2 cellular contexts compared by ENCODE assay signal in the genomic region with DNA sequence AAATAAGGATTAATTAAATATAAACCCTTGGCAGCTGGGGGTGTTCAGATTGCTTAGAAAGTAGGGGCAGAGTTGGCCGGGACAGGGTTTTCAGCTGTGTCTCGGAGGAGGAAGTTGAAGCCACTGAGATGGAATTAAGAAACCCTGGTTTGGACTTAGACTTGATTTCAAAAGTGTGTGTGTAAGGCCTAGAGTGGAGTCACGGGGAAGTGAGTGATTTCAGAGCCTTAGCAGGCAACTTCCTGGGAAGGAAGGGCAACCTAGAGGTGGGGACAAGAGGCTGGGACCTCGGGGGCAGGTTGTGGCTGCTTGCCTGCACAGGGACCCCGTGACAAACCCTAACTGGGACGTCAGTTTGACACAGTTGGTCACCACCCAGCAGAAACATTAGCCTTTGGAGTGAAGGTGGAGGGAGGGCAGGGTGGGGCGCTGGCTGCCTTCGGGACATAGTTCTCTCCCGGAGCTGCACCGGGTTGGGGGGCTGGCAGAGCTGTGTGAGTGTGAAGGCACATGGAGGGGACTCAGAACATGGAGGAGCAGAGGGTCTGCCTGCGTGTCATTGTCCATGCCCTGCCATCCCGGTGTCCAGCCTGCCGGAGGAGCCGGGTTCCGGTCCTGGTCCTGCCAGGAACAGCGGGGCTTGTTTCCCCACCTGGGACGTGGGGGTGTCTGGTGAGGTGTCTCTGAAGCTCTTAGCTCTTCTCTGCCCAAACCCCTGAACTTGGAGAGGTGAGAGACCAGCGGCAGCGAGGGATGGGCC.
TF ChIP-seq lines count a peak whose summit lies in the region.

No MANE protein-coding gene starts in this region.

TF ChIP-seq in GM12878, 131 proteins besides CTCF, POLR2A, EP300 and RAD21:
- TF ChIP-seq SRF (IDR thresholded peaks at IDR 0.05; ENCODE audit: low read depth in 2 of 2, low read length in 2 of 2) (0 out of 4 replicates have a peak, but pooled peaks of 1 of the 2 experiments have one; percentile 12), MTA2 (IDR thresholded peaks at IDR 0.05; ENCODE audit: low read depth) (no peak)

TF ChIP-seq in HEK293T, 16 proteins besides CTCF, POLR2A, EP300 and RAD21 (continued from another document):
- TF ChIP-seq TARDBP (IDR thresholded peaks at IDR 0.05) (no peak), ZNF384 (IDR thresholded peaks at IDR 0.05) (no peak), SP1 (IDR thresholded peaks at IDR 0.05) (no peak), FOXA1 (IDR thresholded peaks at IDR 0.05) (no peak), ELF4 (IDR thresholded peaks at IDR 0.05) (no peak), ARNT (IDR thresholded peaks at IDR 0.05) (no peak)
- TF ChIP-seq, protein P1, sequence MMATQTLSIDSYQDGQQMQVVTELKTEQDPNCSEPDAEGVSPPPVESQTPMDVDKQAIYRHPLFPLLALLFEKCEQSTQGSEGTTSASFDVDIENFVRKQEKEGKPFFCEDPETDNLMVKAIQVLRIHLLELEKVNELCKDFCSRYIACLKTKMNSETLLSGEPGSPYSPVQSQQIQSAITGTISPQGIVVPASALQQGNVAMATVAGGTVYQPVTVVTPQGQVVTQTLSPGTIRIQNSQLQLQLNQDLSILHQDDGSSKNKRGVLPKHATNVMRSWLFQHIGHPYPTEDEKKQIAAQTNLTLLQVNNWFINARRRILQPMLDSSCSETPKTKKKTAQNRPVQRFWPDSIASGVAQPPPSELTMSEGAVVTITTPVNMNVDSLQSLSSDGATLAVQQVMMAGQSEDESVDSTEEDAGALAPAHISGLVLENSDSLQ (IDR thresholded peaks at IDR 0.05), result no peak
